16 cellular contexts compared by ENCODE assay signal in the genomic region with DNA sequence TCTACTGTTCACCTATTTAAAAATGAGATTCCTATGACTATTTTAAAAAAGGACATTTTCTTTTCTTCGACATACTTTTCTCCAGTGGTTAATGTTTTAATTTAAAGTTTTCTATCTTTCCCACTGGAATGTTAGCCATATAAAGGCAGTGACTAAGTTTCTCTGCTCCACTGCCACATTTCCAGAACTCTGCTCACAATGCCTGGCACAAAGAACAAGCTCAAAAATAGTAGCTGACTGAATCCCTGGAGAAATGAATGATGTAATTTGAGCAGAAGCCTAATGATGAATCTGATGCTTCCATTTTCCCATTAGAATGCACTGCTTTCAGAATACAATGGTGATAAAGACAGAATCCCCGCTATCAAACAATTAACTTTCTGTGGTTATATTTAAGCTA.
DNase-seq lines count a peak whose midpoint lies in the region; ATAC-seq and TF ChIP-seq lines count a peak whose summit lies in the region.
"Had no signal": no experiment of that assay in that cellular context is flagged by ENCODE, and none has a peak within 500 bp of the region (broad histone marks: within the 10 kb centered on the region; RNA-seq: fewer than 3 reads in every experiment).

No MANE protein-coding gene starts in this region.

- CTCF ChIA-PET in AG04449 (lab: Yijun Ruan, JAX), result no interaction called here

- no peak overlapping the region for H2BK15ac ChIP-seq in mesenchymal stem cell (ENCODE audit: low read depth, poor library complexity, severe bottlenecking)

- no peak overlapping the region for H3K18ac ChIP-seq in mesenchymal stem cell (ENCODE audit: low read depth in 1 of 2, low read length in 2 of 2)

- H3K36me3 ChIP-seq in mesenchymal stem cell (ENCODE audit: control insufficient read depth in 1 of 2, insufficient read depth in 2 of 2, low read depth in 1 of 2, low read length in 2 of 2), result no peaks in the 10 kb centered on the region
- H3K36me3 ChIP-seq in stomach, result no peaks in the 10 kb centered on the region
- H3K36me3 ChIP-seq: right atrium auricular region, thyroid gland had no signal

- peak overlapping the region; percentile 18 for H3K9ac ChIP-seq in mesenchymal stem cell (ENCODE audit: low read length)

- no peak overlapping the region for H2BK5ac ChIP-seq in mesenchymal stem cell (ENCODE audit: low read depth, low read length, poor library complexity, severe bottlenecking)

- H3K4me1 ChIP-seq in mesenchymal stem cell (ENCODE audit: control insufficient read depth, insufficient read depth, low read depth, low read length) (no peaks in the 10 kb centered on the region), stomach (no peaks in the 10 kb centered on the region)
- H3K4me1 ChIP-seq: A549, right atrium auricular region, thyroid gland had no signal

- no peak overlapping the region for H3K4me3 ChIP-seq in AG04449 (ENCODE audit: low read depth, low read length)
- H3K4me3 ChIP-seq in coronary artery, result peak overlapping the region; percentile 47
- H3K4me3 ChIP-seq in mesenchymal stem cell (ENCODE audit: insufficient read depth in 1 of 2, low read depth in 1 of 2, low read length in 2 of 2), result no peak overlapping the region
- H3K4me3 ChIP-seq in stomach, result no peak overlapping the region
- H3K4me3 ChIP-seq: A549, lung, right atrium auricular region, thyroid gland had no signal

- no peak for TF ChIP-seq POLR2A in stomach (IDR thresholded peaks at IDR 0.05)

- H2BK12ac ChIP-seq in mesenchymal stem cell (ENCODE audit: low read length in 2 of 2), result no peak overlapping the region

- TF ChIP-seq EP300 in stomach (IDR thresholded peaks at IDR 0.05), result no peak

- H3K27me3 ChIP-seq in mesenchymal stem cell (ENCODE audit: control insufficient read depth in 1 of 2, insufficient read depth in 1 of 2, low read length in 2 of 2) (no peaks in the 10 kb centered on the region), stomach (no peaks in the 10 kb centered on the region)
- H3K27me3 ChIP-seq: dorsolateral prefrontal cortex, right atrium auricular region, thyroid gland had no signal

- DNase-seq in AG04449 (ENCODE audit: low read depth, low spot score), result peak; percentile 17
- peak; percentile 5 for DNase-seq in M059J (ENCODE audit: low read depth)
- DNase-seq in coronary artery (ENCODE audit: low spot score), result no peak
- no peak for DNase-seq in mesenchymal stem cell
- no peak for DNase-seq in activated CD4-positive, alpha-beta T cell treated with anti-CD3 and anti-CD28 coated beads, Interleukin-2, amount 50 U/mL, for 48 hours
- DNase-seq in stomach, result no peak
- DNase-seq in COR-L47 (lab: John Stamatoyannopoulos, UW), result no peak
- DNase-seq: amygdala; dorsolateral prefrontal cortex; NCI-H226; stimulated activated CD4-positive, alpha-beta T cell treated with anti-CD3 and anti-CD28 coated beads, Interleukin-2, amount 100 ng/mL, for 24 hours; thyroid gland had no signal

- H3K27ac ChIP-seq in coronary artery (peak overlapping the region; percentile 42 to 61), mesenchymal stem cell (ENCODE audit: low read length, poor library complexity, severe bottlenecking) (no peak overlapping the region), stomach (no peak overlapping the region)
- H3K27ac ChIP-seq: A549, right atrium auricular region, thyroid gland had no signal

- no CpG with 5 or more reads among the region's 2 CpGs for WGBS in mesenchymal stem cell
- WGBS in stomach, 5 donors, result 75 to 88% (median 81%) methylated on average over 2 of the region's 2 CpGs

- H3K4me2 ChIP-seq in mesenchymal stem cell (ENCODE audit: low read length, poor library complexity, severe bottlenecking), result no peak overlapping the region
- H3K4me2 ChIP-seq: A549 had no signal

- H3K9me3 ChIP-seq in mesenchymal stem cell (ENCODE audit: control insufficient read depth, low read length) (no peaks in the 10 kb centered on the region), stomach (no peaks in the 10 kb centered on the region)
- H3K9me3 ChIP-seq: A549, right atrium auricular region, thyroid gland had no signal

- TF ChIP-seq CTCF in AG04449 (IDR thresholded peaks at IDR 0.05; ENCODE audit: insufficient read depth, low read length, missing control alignments) (no peak), coronary artery (IDR thresholded peaks at IDR 0.05) (no peak), stomach (IDR thresholded peaks at IDR 0.05) (no peak)

- no peak overlapping the region for H2AFZ ChIP-seq in mesenchymal stem cell (ENCODE audit: low read depth, low read length)

- H2BK120ac ChIP-seq in mesenchymal stem cell (ENCODE audit: low read depth, low read length), result no peak overlapping the region

- H3K14ac ChIP-seq in mesenchymal stem cell (ENCODE audit: low read length in 2 of 2), result no peak overlapping the region

- H4K91ac ChIP-seq in mesenchymal stem cell (ENCODE audit: low read length), result no peak overlapping the region

- H4K8ac ChIP-seq in mesenchymal stem cell (ENCODE audit: low read length), result no peak overlapping the region

- ATAC-seq in HG03460 (IDR thresholded peaks at IDR 0.05; ENCODE audit: unreplicated experiment), result no peak
- ATAC-seq: A549 had no signal

- no peak overlapping the region for H3K23ac ChIP-seq in mesenchymal stem cell (ENCODE audit: low read length in 2 of 2)

- POLR2A ChIA-PET in AG04449 (lab: Yijun Ruan, JAX), result interaction anchor here (0.6 kb wide), 1 partner anchor 346 kb away, joined by 3 read pairs; no protein-coding TSS in a partner anchor

- no peak overlapping the region for H3K4ac ChIP-seq in mesenchymal stem cell (ENCODE audit: low read depth in 1 of 2, low read length in 2 of 2)

- H3K79me1 ChIP-seq in mesenchymal stem cell (replicated peaks; ENCODE audit: low read length, poor library complexity, severe bottlenecking), result no peaks in the 10 kb centered on the region

- no peak overlapping the region for H2AK5ac ChIP-seq in mesenchymal stem cell (ENCODE audit: low read length, severe bottlenecking)

- intact Hi-C loops in stomach (cut with DNase I; ENCODE audit: low total_unique reads), result no loop called here

Comparison
In these comparisons a context has a peak if more than half of its experiments do, and no peak if none do; other contexts are left out.
1. DNase-seq: peak in AG04449 (single experiment) and M059J (single experiment); none in coronary artery (single experiment), mesenchymal stem cell (single experiment), activated CD4-positive, alpha-beta T cell treated with anti-CD3 and anti-CD28 coated beads, Interleukin-2, amount 50 U/mL, for 48 hours (0 of 2), stomach (single experiment) and COR-L47 (single experiment).
2. H3K27ac ChIP-seq: peak in coronary artery (2 of 2); none in mesenchymal stem cell (single experiment) and stomach (0 of 5).